ENCODE assay signal across 28 cellular contexts in genomic region chr9:20808002-20808401, GRCh38.
"Had no signal": no experiment of that assay in that cellular context is flagged by ENCODE, and none has a peak within 500 bp of the region (broad histone marks: within the 10 kb centered on the region; RNA-seq: fewer than 3 reads in every experiment).

No MANE protein-coding gene starts in this region.

- H3K27ac ChIP-seq: neural progenitor cell, ovary, parathyroid adenoma, psoas muscle, right lobe of liver, sigmoid colon, thoracic aorta, thyroid gland, tibial nerve, upper lobe of left lung, vagina had no signal

- DNase-seq: natural killer cell; occipital lobe; ovary; psoas muscle; right cardiac atrium; right lobe of liver; sigmoid colon; small intestine; stimulated activated CD4-positive, alpha-beta T cell treated with anti-CD3 and anti-CD28 coated beads, Interleukin-15, amount 100 ng/mL, for 24 hours; stimulated activated CD4-positive, alpha-beta T cell treated with anti-CD3 and anti-CD28 coated beads, Interleukin-2, amount 100 ng/mL, for 24 hours; stimulated activated CD4-positive, alpha-beta T cell treated with anti-CD3 and anti-CD28 coated beads, Interleukin-2, amount 100 ng/mL, for 48 hours; stimulated activated CD4-positive, alpha-beta T cell treated with anti-CD3 and anti-CD28 coated beads, Interleukin-4, amount 100 ng/mL, for 4 hours; stimulated activated CD8-positive, alpha-beta memory T cell treated with anti-CD3 and anti-CD28 coated beads, Interleukin-4, amount 100 ng/mL, for 48 hours; stimulated activated naive CD4-positive, alpha-beta T cell; stimulated activated naive CD8-positive, alpha-beta T cell treated with anti-CD3 and anti-CD28 coated beads, Interleukin-15, amount 100 ng/mL, for 72 hours; stimulated activated naive CD8-positive, alpha-beta T cell treated with anti-CD3 and anti-CD28 coated beads, Interleukin-15, Interleukin-2, amounts not matched to agents 100 U/mL and 50 U/mL, for 24 hours; substantia nigra; thyroid gland; trophoblast cell; upper lobe of left lung had no signal

- H3K79me2 ChIP-seq: parathyroid adenoma had no signal

- H3K9me3 ChIP-seq: ovary, psoas muscle, right lobe of liver, sigmoid colon, thoracic aorta, thyroid gland, tibial nerve, upper lobe of left lung, vagina had no signal

- H3K9ac ChIP-seq: neural progenitor cell, parathyroid adenoma had no signal

- H3K4me3 ChIP-seq: neural progenitor cell, ovary, psoas muscle, right lobe of liver, sigmoid colon, thoracic aorta, thyroid gland, tibial nerve, upper lobe of left lung, vagina had no signal

- H3K27ac Mint-ChIP-seq: natural killer cell; nephron; neural progenitor cell; stimulated activated memory B cell treated with anti-CD40 and anti-IgM and Interleukin-4, amounts not matched to agents 10 μg/mL and 1 μg/mL and 100 μg/mL, for 72 hours; stimulated activated naive CD8-positive, alpha-beta T cell treated with anti-CD3 and anti-CD28 coated beads, Interleukin-15, amount 100 ng/mL, for 72 hours had no signal

- H3K9me3 Mint-ChIP-seq: natural killer cell; nephron; neural progenitor cell; stimulated activated memory B cell treated with anti-CD40 and anti-IgM and Interleukin-4, amounts not matched to agents 10 μg/mL and 1 μg/mL and 100 μg/mL, for 72 hours; stimulated activated naive CD8-positive, alpha-beta T cell treated with anti-CD3 and anti-CD28 coated beads, Interleukin-15, amount 100 ng/mL, for 72 hours had no signal

- H3K36me3 Mint-ChIP-seq: natural killer cell had no signal

- ATAC-seq: natural killer cell; psoas muscle; right cardiac atrium; right lobe of liver; stimulated activated memory B cell treated with anti-CD40 and anti-IgM and Interleukin-4, amounts not matched to agents 10 μg/mL and 1 μg/mL and 100 μg/mL, for 72 hours; stimulated activated naive CD8-positive, alpha-beta T cell treated with anti-CD3 and anti-CD28 coated beads, Interleukin-15, amount 100 ng/mL, for 72 hours; stimulated activated naive CD8-positive, alpha-beta T cell treated with anti-CD3 and anti-CD28 coated beads, Interleukin-15, Interleukin-2, amounts not matched to agents 100 U/mL and 50 U/mL, for 24 hours had no signal

- H3K36me3 ChIP-seq: neural progenitor cell, ovary, right lobe of liver, sigmoid colon, thoracic aorta, thyroid gland, tibial nerve, upper lobe of left lung, vagina had no signal

- H3K4me1 ChIP-seq: neural progenitor cell, parathyroid adenoma, psoas muscle, right lobe of liver, thyroid gland, tibial nerve, upper lobe of left lung, vagina had no signal

- H3K27me3 Mint-ChIP-seq: progenitor cell of endocrine pancreas; stimulated activated memory B cell treated with anti-CD40 and anti-IgM and Interleukin-4, amounts not matched to agents 10 μg/mL and 1 μg/mL and 100 μg/mL, for 72 hours; stimulated activated naive CD8-positive, alpha-beta T cell treated with anti-CD3 and anti-CD28 coated beads, Interleukin-15, amount 100 ng/mL, for 72 hours had no signal

- H2AFZ ChIP-seq: neural progenitor cell, parathyroid adenoma had no signal

- H3K4me2 ChIP-seq: neural progenitor cell had no signal

- H3K4me3 Mint-ChIP-seq: natural killer cell; nephron; neural progenitor cell; stimulated activated memory B cell treated with anti-CD40 and anti-IgM and Interleukin-4, amounts not matched to agents 10 μg/mL and 1 μg/mL and 100 μg/mL, for 72 hours; stimulated activated naive CD8-positive, alpha-beta T cell treated with anti-CD3 and anti-CD28 coated beads, Interleukin-15, amount 100 ng/mL, for 72 hours had no signal

- H3K27me3 ChIP-seq: neural progenitor cell, ovary, right lobe of liver, sigmoid colon, thyroid gland, tibial nerve, upper lobe of left lung, vagina had no signal

- H3K4me1 Mint-ChIP-seq: nephron; stimulated activated naive CD8-positive, alpha-beta T cell treated with anti-CD3 and anti-CD28 coated beads, Interleukin-15, amount 100 ng/mL, for 72 hours had no signal
